1 cellular context compared by ENCODE assay signal in the genomic region with DNA sequence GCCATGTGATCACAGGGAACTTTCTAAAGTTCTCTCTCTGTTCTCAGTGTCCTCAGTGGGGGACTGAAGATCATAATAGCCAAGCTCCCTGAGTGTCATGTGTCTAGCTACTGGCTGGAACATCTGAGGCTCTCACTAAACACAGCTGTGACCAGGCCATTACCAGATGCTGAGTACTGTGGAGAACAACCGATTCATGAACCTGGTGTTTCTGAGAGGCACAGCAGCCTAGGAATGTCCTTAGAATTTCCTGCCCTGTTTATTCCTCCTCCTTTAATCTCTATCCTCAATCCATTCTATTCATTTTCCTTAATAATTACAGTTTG.
TF ChIP-seq lines count a peak whose summit lies in the region.

No MANE protein-coding gene starts in this region.

TF ChIP-seq in endothelial cell of umbilical vein, 7 proteins besides CTCF, POLR2A, EP300 and RAD21:
- TF ChIP-seq FOS (IDR thresholded peaks at IDR 0.05; ENCODE audit: borderline replicate concordance, insufficient read depth, low read length) (no peak), JUN (IDR thresholded peaks at IDR 0.05; ENCODE audit: borderline replicate concordance, insufficient read depth, insufficient read length, low read depth) (no peak), EZH2 (IDR thresholded peaks at IDR 0.05; ENCODE audit: borderline replicate concordance, low read depth, low read length, severe bottlenecking) (no peak), POLR2AphosphoS5 (IDR thresholded peaks at IDR 0.05; ENCODE audit: insufficient read depth, low read depth, low read length) (no peak), MYC (IDR thresholded peaks at IDR 0.05; ENCODE audit: low read depth, low read length) (no peak), GATA2 (IDR thresholded peaks at IDR 0.05; ENCODE audit: insufficient read depth, insufficient read length, low read depth, low read length) (no peak)
- TF ChIP-seq, protein P1, sequence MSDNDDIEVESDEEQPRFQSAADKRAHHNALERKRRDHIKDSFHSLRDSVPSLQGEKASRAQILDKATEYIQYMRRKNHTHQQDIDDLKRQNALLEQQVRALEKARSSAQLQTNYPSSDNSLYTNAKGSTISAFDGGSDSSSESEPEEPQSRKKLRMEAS (IDR thresholded peaks at IDR 0.05; ENCODE audit: insufficient read depth, insufficient read length): no peak
